1 cellular context compared by ENCODE assay signal in the genomic region with DNA sequence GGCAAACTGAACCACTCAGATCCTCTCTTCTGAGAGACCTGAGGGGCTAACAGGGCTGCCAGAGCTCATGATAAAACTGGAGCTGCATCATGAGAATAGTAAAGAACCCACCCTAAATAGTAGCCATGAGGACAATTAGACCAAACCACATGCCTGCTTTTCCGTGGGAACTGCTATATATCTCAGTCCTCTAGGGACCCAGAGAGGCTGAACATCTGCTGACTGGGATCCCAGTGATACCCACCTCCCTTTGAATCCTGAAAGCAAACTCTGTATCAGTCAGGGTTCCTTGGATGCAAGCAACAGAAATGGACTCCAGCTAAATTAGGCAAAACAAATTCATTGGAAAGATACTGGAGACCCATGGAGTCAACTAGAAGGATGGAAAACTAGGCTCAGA.
TF ChIP-seq lines count a peak whose summit lies in the region.

No MANE protein-coding gene starts in this region.

TF ChIP-seq in HepG2, 621 proteins besides CTCF, POLR2A, EP300 and RAD21:
- TF ChIP-seq ZNF747 (CRISPR knock-in tag; IDR thresholded peaks at IDR 0.05; ENCODE audit: borderline replicate concordance) (no peak), ZNF879 (CRISPR knock-in tag; IDR thresholded peaks at IDR 0.05) (no peak), GATAD1 (CRISPR knock-in tag; IDR thresholded peaks at IDR 0.05) (no peak), MIXL1 (CRISPR knock-in tag; IDR thresholded peaks at IDR 0.05) (no peak), SP1 (IDR thresholded peaks at IDR 0.05) (no peak), SP1 (CRISPR knock-in tag; IDR thresholded peaks at IDR 0.05) (no peak), ZNF232 (CRISPR knock-in tag; IDR thresholded peaks at IDR 0.05; ENCODE audit: borderline replicate concordance) (no peak), NFIC (IDR thresholded peaks at IDR 0.05; ENCODE audit: low read length) (no peak), ZNF333 (CRISPR knock-in tag; IDR thresholded peaks at IDR 0.05; ENCODE audit: borderline replicate concordance) (no peak)
- TF ChIP-seq, protein P1, sequence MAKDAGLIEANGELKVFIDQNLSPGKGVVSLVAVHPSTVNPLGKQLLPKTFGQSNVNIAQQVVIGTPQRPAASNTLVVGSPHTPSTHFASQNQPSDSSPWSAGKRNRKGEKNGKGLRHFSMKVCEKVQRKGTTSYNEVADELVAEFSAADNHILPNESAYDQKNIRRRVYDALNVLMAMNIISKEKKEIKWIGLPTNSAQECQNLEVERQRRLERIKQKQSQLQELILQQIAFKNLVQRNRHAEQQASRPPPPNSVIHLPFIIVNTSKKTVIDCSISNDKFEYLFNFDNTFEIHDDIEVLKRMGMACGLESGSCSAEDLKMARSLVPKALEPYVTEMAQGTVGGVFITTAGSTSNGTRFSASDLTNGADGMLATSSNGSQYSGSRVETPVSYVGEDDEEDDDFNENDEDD (CRISPR knock-in tag; IDR thresholded peaks at IDR 0.05; ENCODE audit: borderline replicate concordance), result no peak
- TF ChIP-seq, protein P2, sequence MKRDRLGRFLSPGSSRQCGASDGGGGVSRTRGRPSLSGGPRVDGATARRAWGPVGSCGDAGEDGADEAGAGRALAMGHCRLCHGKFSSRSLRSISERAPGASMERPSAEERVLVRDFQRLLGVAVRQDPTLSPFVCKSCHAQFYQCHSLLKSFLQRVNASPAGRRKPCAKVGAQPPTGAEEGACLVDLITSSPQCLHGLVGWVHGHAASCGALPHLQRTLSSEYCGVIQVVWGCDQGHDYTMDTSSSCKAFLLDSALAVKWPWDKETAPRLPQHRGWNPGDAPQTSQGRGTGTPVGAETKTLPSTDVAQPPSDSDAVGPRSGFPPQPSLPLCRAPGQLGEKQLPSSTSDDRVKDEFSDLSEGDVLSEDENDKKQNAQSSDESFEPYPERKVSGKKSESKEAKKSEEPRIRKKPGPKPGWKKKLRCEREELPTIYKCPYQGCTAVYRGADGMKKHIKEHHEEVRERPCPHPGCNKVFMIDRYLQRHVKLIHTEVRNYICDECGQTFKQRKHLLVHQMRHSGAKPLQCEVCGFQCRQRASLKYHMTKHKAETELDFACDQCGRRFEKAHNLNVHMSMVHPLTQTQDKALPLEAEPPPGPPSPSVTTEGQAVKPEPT (CRISPR knock-in tag; IDR thresholded peaks at IDR 0.05; ENCODE audit: low read depth), result no peak
- TF ChIP-seq, protein P3, sequence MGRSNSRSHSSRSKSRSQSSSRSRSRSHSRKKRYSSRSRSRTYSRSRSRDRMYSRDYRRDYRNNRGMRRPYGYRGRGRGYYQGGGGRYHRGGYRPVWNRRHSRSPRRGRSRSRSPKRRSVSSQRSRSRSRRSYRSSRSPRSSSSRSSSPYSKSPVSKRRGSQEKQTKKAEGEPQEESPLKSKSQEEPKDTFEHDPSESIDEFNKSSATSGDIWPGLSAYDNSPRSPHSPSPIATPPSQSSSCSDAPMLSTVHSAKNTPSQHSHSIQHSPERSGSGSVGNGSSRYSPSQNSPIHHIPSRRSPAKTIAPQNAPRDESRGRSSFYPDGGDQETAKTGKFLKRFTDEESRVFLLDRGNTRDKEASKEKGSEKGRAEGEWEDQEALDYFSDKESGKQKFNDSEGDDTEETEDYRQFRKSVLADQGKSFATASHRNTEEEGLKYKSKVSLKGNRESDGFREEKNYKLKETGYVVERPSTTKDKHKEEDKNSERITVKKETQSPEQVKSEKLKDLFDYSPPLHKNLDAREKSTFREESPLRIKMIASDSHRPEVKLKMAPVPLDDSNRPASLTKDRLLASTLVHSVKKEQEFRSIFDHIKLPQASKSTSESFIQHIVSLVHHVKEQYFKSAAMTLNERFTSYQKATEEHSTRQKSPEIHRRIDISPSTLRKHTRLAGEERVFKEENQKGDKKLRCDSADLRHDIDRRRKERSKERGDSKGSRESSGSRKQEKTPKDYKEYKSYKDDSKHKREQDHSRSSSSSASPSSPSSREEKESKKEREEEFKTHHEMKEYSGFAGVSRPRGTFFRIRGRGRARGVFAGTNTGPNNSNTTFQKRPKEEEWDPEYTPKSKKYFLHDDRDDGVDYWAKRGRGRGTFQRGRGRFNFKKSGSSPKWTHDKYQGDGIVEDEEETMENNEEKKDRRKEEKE (IDR thresholded peaks at IDR 0.05), result no peak
- TF ChIP-seq, protein P4, sequence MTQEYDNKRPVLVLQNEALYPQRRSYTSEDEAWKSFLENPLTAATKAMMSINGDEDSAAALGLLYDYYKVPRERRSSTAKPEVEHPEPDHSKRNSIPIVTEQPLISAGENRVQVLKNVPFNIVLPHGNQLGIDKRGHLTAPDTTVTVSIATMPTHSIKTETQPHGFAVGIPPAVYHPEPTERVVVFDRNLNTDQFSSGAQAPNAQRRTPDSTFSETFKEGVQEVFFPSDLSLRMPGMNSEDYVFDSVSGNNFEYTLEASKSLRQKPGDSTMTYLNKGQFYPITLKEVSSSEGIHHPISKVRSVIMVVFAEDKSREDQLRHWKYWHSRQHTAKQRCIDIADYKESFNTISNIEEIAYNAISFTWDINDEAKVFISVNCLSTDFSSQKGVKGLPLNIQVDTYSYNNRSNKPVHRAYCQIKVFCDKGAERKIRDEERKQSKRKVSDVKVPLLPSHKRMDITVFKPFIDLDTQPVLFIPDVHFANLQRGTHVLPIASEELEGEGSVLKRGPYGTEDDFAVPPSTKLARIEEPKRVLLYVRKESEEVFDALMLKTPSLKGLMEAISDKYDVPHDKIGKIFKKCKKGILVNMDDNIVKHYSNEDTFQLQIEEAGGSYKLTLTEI (CRISPR knock-in tag; conservative IDR thresholded peaks at IDR 0.05), result no peak
- TF ChIP-seq, protein P5, sequence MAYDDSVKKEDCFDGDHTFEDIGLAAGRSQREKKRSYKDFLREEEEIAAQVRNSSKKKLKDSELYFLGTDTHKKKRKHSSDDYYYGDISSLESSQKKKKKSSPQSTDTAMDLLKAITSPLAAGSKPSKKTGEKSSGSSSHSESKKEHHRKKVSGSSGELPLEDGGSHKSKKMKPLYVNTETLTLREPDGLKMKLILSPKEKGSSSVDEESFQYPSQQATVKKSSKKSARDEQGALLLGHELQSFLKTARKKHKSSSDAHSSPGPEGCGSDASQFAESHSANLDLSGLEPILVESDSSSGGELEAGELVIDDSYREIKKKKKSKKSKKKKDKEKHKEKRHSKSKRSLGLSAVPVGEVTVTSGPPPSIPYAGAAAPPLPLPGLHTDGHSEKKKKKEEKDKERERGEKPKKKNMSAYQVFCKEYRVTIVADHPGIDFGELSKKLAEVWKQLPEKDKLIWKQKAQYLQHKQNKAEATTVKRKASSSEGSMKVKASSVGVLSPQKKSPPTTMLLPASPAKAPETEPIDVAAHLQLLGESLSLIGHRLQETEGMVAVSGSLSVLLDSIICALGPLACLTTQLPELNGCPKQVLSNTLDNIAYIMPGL (CRISPR knock-in tag; IDR thresholded peaks at IDR 0.05; ENCODE audit: borderline replicate concordance in 1 of 2, low read depth in 1 of 2), result no peak
